Comparison of ENCODE assay signal across 19 cellular contexts in the genomic region with DNA sequence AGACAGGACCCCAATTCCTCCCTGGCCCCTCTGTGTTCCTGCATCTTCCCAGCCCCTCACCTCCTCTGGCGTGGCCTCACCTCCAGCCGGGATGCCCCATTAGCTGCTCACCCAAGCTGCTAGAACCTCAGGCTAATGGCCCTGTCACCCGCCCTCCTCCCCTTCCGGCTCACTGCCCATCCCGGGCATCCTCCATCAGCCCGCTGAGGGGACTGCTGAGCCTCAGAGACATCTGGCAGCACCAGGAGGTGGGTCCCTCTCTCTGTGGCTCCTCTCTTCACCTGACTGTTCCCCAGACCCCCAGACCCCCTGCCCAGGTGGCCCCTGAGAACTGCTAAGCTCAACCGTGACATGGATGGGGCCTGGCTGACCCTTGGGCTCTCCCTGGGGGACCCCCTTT. TPM values are rescaled to one million over a fixed set of nuclear protein-coding genes. Genes with fewer than 3 reads are reported as not detected.
A peak's percentile ranks its signal among the peaks of the same experiment; 100 is the strongest.
DNase-seq lines count a peak whose midpoint lies in the region; ATAC-seq and TF ChIP-seq lines count a peak whose summit lies in the region.
"Had no signal": no experiment of that assay in that cellular context is flagged by ENCODE, and none has a peak within 500 bp of the region (broad histone marks: within the 10 kb centered on the region; RNA-seq: fewer than 3 reads in every experiment).

No MANE protein-coding gene starts in this region.

- H3K4me3 ChIP-seq in OCI-LY7 (ENCODE audit: low read depth, low read length, poor library complexity, severe bottlenecking) (no peak overlapping the region), psoas muscle (no peak overlapping the region)
- H3K4me3 ChIP-seq in CD8-positive, alpha-beta memory T cell (ENCODE audit: low read length): no peak overlapping the region
- H3K4me3 ChIP-seq: mucosa of descending colon had no signal

- H3K27ac ChIP-seq in OCI-LY7 (ENCODE audit: low read depth, low read length, poor library complexity, severe bottlenecking): peak overlapping the region; percentile 96
- no peak overlapping the region for H3K27ac ChIP-seq in CD8-positive, alpha-beta memory T cell (ENCODE audit: low read depth, low read length)
- no peak overlapping the region for H3K27ac ChIP-seq in psoas muscle
- H3K27ac ChIP-seq: 22Rv1 had no signal

- no peaks in the 10 kb centered on the region for H3K9me2 ChIP-seq in OCI-LY7 (ENCODE audit: insufficient read depth, low read length)

- 58 to 80% (median 64%) methylated on average over 7 of the region's 7 CpGs for WGBS in psoas muscle, 3 donors

- no peak for TF ChIP-seq CTCF in OCI-LY7 (conservative IDR thresholded peaks at IDR 0.05; ENCODE audit: low read length)
- no peak for TF ChIP-seq CTCF in psoas muscle (IDR thresholded peaks at IDR 0.05)

- no peaks in the 10 kb centered on the region for H3K9me3 Mint-ChIP-seq in stimulated activated memory B cell treated with anti-CD40 and anti-IgM and Interleukin-4, amounts not matched to agents 10 μg/mL and 1 μg/mL and 100 μg/mL, for 72 hours
- H3K9me3 Mint-ChIP-seq in CD8-positive, alpha-beta memory T cell: peaks cover 0 to 2% (median 0%) of the 10 kb centered on the region in 5 donors
- H3K9me3 Mint-ChIP-seq: activated naive CD4-positive, alpha-beta T cell treated with anti-CD3 and anti-CD28 coated beads, Interleukin-2, amount 10 ng/mL, durations not matched to agents 7 days and 5 days had no signal

- 0 out of 2 replicates have a peak, but pooled peaks cover 4% of the 10 kb centered on the region for H3K9me3 ChIP-seq in OCI-LY7 (ENCODE audit: low read length)
- no peaks in the 10 kb centered on the region for H3K9me3 ChIP-seq in CD8-positive, alpha-beta memory T cell (ENCODE audit: low read length)
- no peaks in the 10 kb centered on the region for H3K9me3 ChIP-seq in psoas muscle
- H3K9me3 ChIP-seq: mucosa of descending colon had no signal

- peaks cover 42% of the 10 kb centered on the region for H3K36me3 ChIP-seq in OCI-LY7 (ENCODE audit: insufficient read depth, low read length)
- no peaks in the 10 kb centered on the region for H3K36me3 ChIP-seq in CD8-positive, alpha-beta memory T cell (ENCODE audit: insufficient read depth, low read length)
- H3K36me3 ChIP-seq in psoas muscle (ENCODE audit: insufficient read depth in 1 of 2, low read depth in 1 of 2): no peaks in the 10 kb centered on the region

- peak; percentile 36 for DNase-seq in NCI-H2171 treated with DMSO at 0.1 percent for 48 hours (lab: John Stamatoyannopoulos, UW)
- DNase-seq in NCI-H2171 (lab: John Stamatoyannopoulos, UW): no peak
- DNase-seq in OCI-LY7 (ENCODE audit: low spot score): peak; percentile 66
- peak; percentile 69 for DNase-seq in mesenteric fat pad (ENCODE audit: low spot score)
- no peak for DNase-seq in CD8-positive, alpha-beta memory T cell
- DNase-seq in psoas muscle: no peak
- DNase-seq: C1 segment of cervical spinal cord; foreskin melanocyte; left colon; nucleus accumbens; stimulated activated CD4-positive, alpha-beta T cell treated with anti-CD3 and anti-CD28 coated beads, Interleukin-2, amount 100 ng/mL, for 24 hours; substantia nigra; T-helper 9 cell had no signal

- peaks cover 12% of the 10 kb centered on the region for H3K36me3 Mint-ChIP-seq in stimulated activated memory B cell treated with anti-CD40 and anti-IgM and Interleukin-4, amounts not matched to agents 10 μg/mL and 1 μg/mL and 100 μg/mL, for 72 hours
- H3K36me3 Mint-ChIP-seq in CD8-positive, alpha-beta memory T cell: no peaks in the 10 kb centered on the region
- H3K36me3 Mint-ChIP-seq: activated naive CD4-positive, alpha-beta T cell treated with anti-CD3 and anti-CD28 coated beads, Interleukin-2, amount 10 ng/mL, durations not matched to agents 7 days and 5 days had no signal

- no peak for ATAC-seq in stimulated activated memory B cell treated with anti-CD40 and anti-IgM and Interleukin-4, amounts not matched to agents 10 μg/mL and 1 μg/mL and 100 μg/mL, for 72 hours
- ATAC-seq in HG03571 (IDR thresholded peaks at IDR 0.05; ENCODE audit: unreplicated experiment): no peak
- ATAC-seq in psoas muscle: no peak
- ATAC-seq: left colon, mucosa of descending colon, SK-N-SH treated with all-trans-retinoic acid at 6 μM for 48 hours had no signal

- peak overlapping the region; percentile 70 for H3K4me2 ChIP-seq in OCI-LY7 (ENCODE audit: low read length)

- peaks cover 67% of the 10 kb centered on the region for H3K4me1 Mint-ChIP-seq in stimulated activated memory B cell treated with anti-CD40 and anti-IgM and Interleukin-4, amounts not matched to agents 10 μg/mL and 1 μg/mL and 100 μg/mL, for 72 hours
- H3K4me1 Mint-ChIP-seq in CD8-positive, alpha-beta memory T cell: peaks cover 30 to 35% (median 32%) of the 10 kb centered on the region in 3 donors

- peak overlapping the region; percentile 55 for H3K27ac Mint-ChIP-seq in stimulated activated memory B cell treated with anti-CD40 and anti-IgM and Interleukin-4, amounts not matched to agents 10 μg/mL and 1 μg/mL and 100 μg/mL, for 72 hours
- H3K27ac Mint-ChIP-seq in CD8-positive, alpha-beta memory T cell: no peak overlapping the region
- H3K27ac Mint-ChIP-seq: activated naive CD4-positive, alpha-beta T cell treated with anti-CD3 and anti-CD28 coated beads, Interleukin-2, amount 10 ng/mL, durations not matched to agents 7 days and 5 days had no signal

- no peak overlapping the region for H2AFZ ChIP-seq in OCI-LY7 (ENCODE audit: low read length)

- no peaks in the 10 kb centered on the region for H3K79me2 ChIP-seq in OCI-LY7 (ENCODE audit: insufficient read depth, low read depth, low read length)

- intact Hi-C loops in OCI-LY7 (cut with micrococcal nuclease; ENCODE audit: unreplicated experiment) (no loop called here), psoas muscle (cut with DNase I) (loop anchor here (10.0 kb wide), 2 partner anchors 114 to 144 kb away; partner anchors contain the start of gene KRTDAP (in 1 of the 2))

- no peak overlapping the region for H3K4me3 Mint-ChIP-seq in stimulated activated memory B cell treated with anti-CD40 and anti-IgM and Interleukin-4, amounts not matched to agents 10 μg/mL and 1 μg/mL and 100 μg/mL, for 72 hours
- H3K4me3 Mint-ChIP-seq in CD8-positive, alpha-beta memory T cell: no peak overlapping the region
- H3K4me3 Mint-ChIP-seq: activated naive CD4-positive, alpha-beta T cell treated with anti-CD3 and anti-CD28 coated beads, Interleukin-2, amount 10 ng/mL, durations not matched to agents 7 days and 5 days had no signal

- CTCF ChIA-PET in OCI-LY7 (lab: Charles Lee; ENCODE audit: unreplicated experiment): no interaction called here
- CTCF ChIA-PET in CD8-positive, alpha-beta memory T cell (lab: Charles Lee): interaction anchor here (1.1 kb wide), 1 partner anchor 145 kb away, joined by 3 read pairs; no protein-coding TSS in a partner anchor

- H3K27me3 ChIP-seq in CD8-positive, alpha-beta memory T cell (ENCODE audit: insufficient read depth, low read length, poor library complexity, severe bottlenecking): no peaks in the 10 kb centered on the region
- peaks cover 0 to 51% (median 6%) of the 10 kb centered on the region in 3 donors for H3K27me3 ChIP-seq in psoas muscle (ENCODE audit: insufficient read depth in 3 of 3, low read length in 2 of 3)

- no peaks in the 10 kb centered on the region for H3K27me3 Mint-ChIP-seq in stimulated activated memory B cell treated with anti-CD40 and anti-IgM and Interleukin-4, amounts not matched to agents 10 μg/mL and 1 μg/mL and 100 μg/mL, for 72 hours
- H3K27me3 Mint-ChIP-seq in CD8-positive, alpha-beta memory T cell: peaks cover 7% of the 10 kb centered on the region in 2 donors

- no peaks in the 10 kb centered on the region; the same call in 1 of the 2 replicates for H4K20me1 ChIP-seq in OCI-LY7 (ENCODE audit: insufficient read depth, low read length)

- POLR2A ChIA-PET in OCI-LY7 (lab: Charles Lee): interaction anchor here (0.7 kb wide), 1 partner anchor 49 kb away, joined by 7 read pairs; no protein-coding TSS in a partner anchor
- POLR2A ChIA-PET in CD8-positive, alpha-beta memory T cell (lab: Charles Lee): no interaction called here

- peaks cover 74% of the 10 kb centered on the region for H3K4me1 ChIP-seq in OCI-LY7 (ENCODE audit: insufficient read depth, low read length, poor library complexity, severe bottlenecking)
- peaks cover 27% of the 10 kb centered on the region for H3K4me1 ChIP-seq in CD8-positive, alpha-beta memory T cell (ENCODE audit: insufficient read depth, low read length)
- H3K4me1 ChIP-seq in psoas muscle: no peaks in the 10 kb centered on the region

- no TSS peak for BruUV-seq in OCI-LY7 (replicated peaks; lab: Mats Ljungman, UMichigan)

RNA-seq across cellular contexts. Expression of gene FFAR1, which starts 2.9 kb away (rescaled TPM):
- total RNA-seq in OCI-LY7 (2014; rRNA removed; shearing (Covaris generic)): 8.5 and 11.4 TPM in 2 replicates
- total RNA-seq in OCI-LY7 (2022): 9.8 and 11.6 TPM in 2 replicates
- not detected for total RNA-seq in mesenteric fat pad
- total RNA-seq in CD8-positive, alpha-beta memory T cell: not detected
- polyA plus RNA-seq in CD8-positive, alpha-beta memory T cell: not detected
- not detected for total RNA-seq in psoas muscle
- polyA plus RNA-seq in psoas muscle: not detected
- total RNA-seq: mucosa of descending colon had no signal

RNA-seq across cellular contexts. Expression of gene FFAR3, which starts 7.7 kb away (rescaled TPM):
- 0.72 TPM in 1 of 2 replicates, not detected in the other for total RNA-seq in OCI-LY7 (2014; rRNA removed; shearing (Covaris generic))
- total RNA-seq in OCI-LY7 (2022) (0.19 and 0.31 TPM in 2 replicates), mesenteric fat pad (1.4 TPM), psoas muscle (under 1 TPM in 2 of 4 donors, not detected in 2; 0.17 to 0.22 TPM)
- total RNA-seq in CD8-positive, alpha-beta memory T cell: not detected
- not detected for polyA plus RNA-seq in CD8-positive, alpha-beta memory T cell
- under 1 TPM in 1 of 3 donors, not detected in 2; 0.04 TPM for polyA plus RNA-seq in psoas muscle
- total RNA-seq: left colon had no signal

RNA-seq across cellular contexts. Expression of gene GPR42, which starts 20.3 kb away (rescaled TPM):
- total RNA-seq in OCI-LY7 (2014; rRNA removed; shearing (Covaris generic)): 0.06 TPM in 1 of 2 replicates, not detected in the other
- total RNA-seq in OCI-LY7 (2022) (not detected in 2 replicates), mesenteric fat pad (0.87 TPM), psoas muscle (not detected)
- total RNA-seq in CD8-positive, alpha-beta memory T cell: not detected
- polyA plus RNA-seq in CD8-positive, alpha-beta memory T cell: not detected
- not detected for polyA plus RNA-seq in psoas muscle
- total RNA-seq: left colon had no signal

RNA-seq across cellular contexts. Expression of gene CD22, which starts 21.6 kb away (rescaled TPM):
- total RNA-seq in OCI-LY7 (2014; rRNA removed; shearing (Covaris generic)): 312 and 413 TPM in 2 replicates
- total RNA-seq in OCI-LY7 (2022) (972 TPM in 2 replicates), mesenteric fat pad (1.3 TPM), psoas muscle (1 to 10 TPM in 2 of 4 donors, under 1 TPM in 2; 0.15 to 3.2 (median 1.2) TPM)
- total RNA-seq in CD8-positive, alpha-beta memory T cell: under 1 TPM in 1 of 2 experiments, not detected in 1; 0.09 TPM
- polyA plus RNA-seq in CD8-positive, alpha-beta memory T cell: not detected
- under 1 TPM; 0.11 to 0.32 (median 0.14) TPM for polyA plus RNA-seq in psoas muscle

RNA-seq across cellular contexts. Expression of gene MAG, which starts 58.6 kb away (rescaled TPM):
- 4.6 and 6.2 TPM in 2 replicates for total RNA-seq in OCI-LY7 (2014; rRNA removed; shearing (Covaris generic))
- total RNA-seq in OCI-LY7 (2022) (8.4 and 10.1 TPM in 2 replicates), mesenteric fat pad (not detected), psoas muscle (under 1 TPM in 1 of 4 donors, not detected in 3; 0.11 TPM)
- not detected for total RNA-seq in CD8-positive, alpha-beta memory T cell
- 0.36 TPM for polyA plus RNA-seq in CD8-positive, alpha-beta memory T cell
- under 1 TPM in 2 of 3 donors, not detected in 1; 0.05 to 0.30 TPM for polyA plus RNA-seq in psoas muscle
- total RNA-seq: left colon had no signal

Comparison
In these comparisons a context has a peak if more than half of its experiments do, and no peak if none do; other contexts are left out.
1. DNase-seq: peak in NCI-H2171 treated with DMSO at 0.1 percent for 48 hours (single experiment), OCI-LY7 (single experiment) and mesenteric fat pad (single experiment); none in NCI-H2171 (single experiment), CD8-positive, alpha-beta memory T cell (0 of 5) and psoas muscle (0 of 2).